In the genomic region with DNA sequence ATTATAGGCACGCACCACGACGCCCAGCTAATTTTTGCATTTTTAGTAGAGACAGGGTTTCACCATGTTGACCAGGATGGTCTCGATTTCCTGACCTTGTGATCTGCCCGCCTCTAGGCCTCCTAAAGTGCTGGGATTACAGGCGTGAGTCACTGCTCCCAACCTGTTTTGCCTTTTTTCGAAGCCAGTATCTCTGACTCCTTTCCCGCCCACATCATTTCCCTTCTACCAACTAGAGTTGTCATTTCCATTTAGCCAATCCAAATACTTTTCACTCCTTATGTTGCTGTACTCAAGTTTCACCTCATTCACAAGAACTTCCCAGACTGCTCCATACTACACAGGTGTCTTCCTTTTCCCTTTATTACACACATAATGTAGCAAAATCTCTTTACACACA, we compare ENCODE assay signal across 16 cellular contexts.
DNase-seq lines count a peak whose midpoint lies in the region; ATAC-seq and TF ChIP-seq lines count a peak whose summit lies in the region.
"Had no signal": no experiment of that assay in that cellular context is flagged by ENCODE, and none has a peak within 500 bp of the region (broad histone marks: within the 10 kb centered on the region; RNA-seq: fewer than 3 reads in every experiment).

No MANE protein-coding gene starts in this region.

- H3K4me3 ChIP-seq in osteoblast (ENCODE audit: insufficient read depth, low read length) (no peak overlapping the region), esophagus squamous epithelium (no peak overlapping the region), Peyer's patch (no peak overlapping the region)
- H3K4me3 ChIP-seq: A549, GM23248 had no signal

- H3K79me2 ChIP-seq in osteoblast (ENCODE audit: insufficient read depth, low read length), result no peaks in the 10 kb centered on the region

- TF ChIP-seq POLR2A in esophagus squamous epithelium (IDR thresholded peaks at IDR 0.05) (no peak), Peyer's patch (IDR thresholded peaks at IDR 0.05) (no peak)

- WGBS in esophagus squamous epithelium, 2 donors, result 81 to 86% methylated on average over 8 of the region's 8 CpGs

- no peaks in the 10 kb centered on the region for H4K20me1 ChIP-seq in osteoblast (ENCODE audit: insufficient read depth, low read length)

- ATAC-seq in GM21381 (IDR thresholded peaks at IDR 0.05; ENCODE audit: unreplicated experiment), result no peak
- ATAC-seq: A549, HepG2 had no signal

- intact Hi-C loops in esophagus squamous epithelium (cut with DNase I), result no loop called here

- no peak overlapping the region for H2AFZ ChIP-seq in osteoblast (ENCODE audit: low read length)
- H2AFZ ChIP-seq: GM23248 had no signal

- H3K4me1 ChIP-seq in osteoblast (ENCODE audit: insufficient read depth, low read length) (no peaks in the 10 kb centered on the region), esophagus squamous epithelium (no peaks in the 10 kb centered on the region), Peyer's patch (no peaks in the 10 kb centered on the region)
- H3K4me1 ChIP-seq: A549, BE2C had no signal

- H3K27me3 ChIP-seq in osteoblast (ENCODE audit: insufficient read depth, low read length), result no peaks in the 10 kb centered on the region
- no peaks in the 10 kb centered on the region for H3K27me3 ChIP-seq in esophagus squamous epithelium
- H3K27me3 ChIP-seq in Peyer's patch, result no peaks in the 10 kb centered on the region
- H3K27me3 ChIP-seq: BE2C had no signal

- DNase-seq in DMS53 (lab: John Stamatoyannopoulos, UW) (peak; percentile 89), HS-27A (ENCODE audit: low read depth) (peak; percentile 46), SHP77 (lab: John Stamatoyannopoulos, UW) (peak; percentile 43 to 69), osteoblast (ENCODE audit: insufficient read length, low spot score, missing footprints) (peak; percentile 9), esophagus squamous epithelium (lab: John Stamatoyannopoulos, UW) (no peak), Peyer's patch (no peak)
- DNase-seq: BE2C; CD4-positive, alpha-beta memory T cell; DND-41; GDM1; GM23248; H9 had no signal

- H3K9me3 ChIP-seq in osteoblast (ENCODE audit: low read depth, low read length) (no peaks in the 10 kb centered on the region), esophagus squamous epithelium (no peaks in the 10 kb centered on the region), Peyer's patch (no peaks in the 10 kb centered on the region)
- H3K9me3 ChIP-seq: A549, BE2C had no signal

- TF ChIP-seq CTCF in osteoblast (IDR thresholded peaks at IDR 0.05; ENCODE audit: extremely low read depth, low read depth, low read length) (no peak), esophagus squamous epithelium (IDR thresholded peaks at IDR 0.05) (no peak), Peyer's patch (IDR thresholded peaks at IDR 0.05) (no peak)

- H3K4me2 ChIP-seq in osteoblast (ENCODE audit: insufficient read depth, low read length), result no peak overlapping the region
- H3K4me2 ChIP-seq: A549 had no signal

- H3K36me3 ChIP-seq in osteoblast (ENCODE audit: insufficient read depth, low read length), result no peaks in the 10 kb centered on the region
- no peaks in the 10 kb centered on the region for H3K36me3 ChIP-seq in esophagus squamous epithelium
- H3K36me3 ChIP-seq in Peyer's patch, result no peaks in the 10 kb centered on the region
- H3K36me3 ChIP-seq: BE2C had no signal

- no peak overlapping the region for H3K27ac ChIP-seq in osteoblast (ENCODE audit: low read depth, low read length)
- H3K27ac ChIP-seq in esophagus squamous epithelium, result no peak overlapping the region
- no peak overlapping the region for H3K27ac ChIP-seq in Peyer's patch
- H3K27ac ChIP-seq: A549, C4-2B, GM23248 had no signal

Comparison
In these comparisons a context has a peak if more than half of its experiments do, and no peak if none do; other contexts are left out.
1. DNase-seq: peak in DMS53 (single experiment), HS-27A (single experiment), SHP77 (2 of 2) and osteoblast (single experiment); none in esophagus squamous epithelium (single experiment) and Peyer's patch (0 of 3).